In genomic region chr19:13852167-13852707, GRCh38 we compare ENCODE assay signal across 1 cellular context.
TF ChIP-seq lines count a peak whose summit lies in the region.

No MANE protein-coding gene starts in this region.

TF ChIP-seq in H1, 55 proteins besides CTCF, POLR2A, EP300 and RAD21:
- 0 out of 2 replicates have a peak, but pooled peaks have one; percentile 37 for TF ChIP-seq TEAD4 (IDR thresholded peaks at IDR 0.05; ENCODE audit: low read depth, low read length)
